ENCODE assay signal across 1 cellular context in genomic region chr7:80273327-80273726, GRCh38.
A peak's percentile ranks its signal among the peaks of the same experiment; 100 is the strongest.
TF ChIP-seq lines count a peak whose summit lies in the region.

No MANE protein-coding gene starts in this region.

TF ChIP-seq in IMR-90, 13 proteins besides CTCF, POLR2A, EP300 and RAD21 (continued from another document):
- TF ChIP-seq FOS (IDR thresholded peaks at IDR 0.05; ENCODE audit: low read depth, low read length) (peak; percentile 40; the same call in 1 of the 2 replicates), SMC3 (IDR thresholded peaks at IDR 0.05; ENCODE audit: low read depth, low read length) (no peak), MAZ (IDR thresholded peaks at IDR 0.05; ENCODE audit: borderline replicate concordance, low read depth, low read length) (no peak), USF2 (IDR thresholded peaks at IDR 0.05; ENCODE audit: low read depth, low read length) (no peak)
- TF ChIP-seq, protein P1, sequence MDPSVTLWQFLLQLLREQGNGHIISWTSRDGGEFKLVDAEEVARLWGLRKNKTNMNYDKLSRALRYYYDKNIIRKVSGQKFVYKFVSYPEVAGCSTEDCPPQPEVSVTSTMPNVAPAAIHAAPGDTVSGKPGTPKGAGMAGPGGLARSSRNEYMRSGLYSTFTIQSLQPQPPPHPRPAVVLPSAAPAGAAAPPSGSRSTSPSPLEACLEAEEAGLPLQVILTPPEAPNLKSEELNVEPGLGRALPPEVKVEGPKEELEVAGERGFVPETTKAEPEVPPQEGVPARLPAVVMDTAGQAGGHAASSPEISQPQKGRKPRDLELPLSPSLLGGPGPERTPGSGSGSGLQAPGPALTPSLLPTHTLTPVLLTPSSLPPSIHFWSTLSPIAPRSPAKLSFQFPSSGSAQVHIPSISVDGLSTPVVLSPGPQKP (IDR thresholded peaks at IDR 0.05; ENCODE audit: borderline replicate concordance, low read depth, low read length) = no peak
